ENCODE assay signal across 22 cellular contexts in the genomic region with DNA sequence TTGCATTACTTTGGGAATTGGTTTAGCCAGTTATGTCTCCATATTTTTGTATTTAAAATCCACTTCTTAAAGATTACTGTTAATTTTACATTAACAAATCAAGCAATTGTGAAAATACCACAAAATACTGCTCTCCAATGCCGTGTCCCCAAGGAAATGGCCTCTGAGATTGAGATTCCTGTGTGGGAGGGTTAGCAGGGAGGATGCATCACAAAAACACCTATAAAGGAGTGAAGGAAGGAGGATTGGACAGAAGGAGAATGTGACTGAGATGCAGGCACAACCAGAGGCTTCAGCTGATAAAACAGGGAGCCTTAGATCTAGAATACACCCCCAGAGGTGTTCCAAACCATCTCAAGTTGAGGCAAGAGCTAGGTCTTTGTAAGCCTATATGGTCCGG. TPM values are rescaled to one million over a fixed set of nuclear protein-coding genes. Genes with fewer than 3 reads are reported as not detected.
DNase-seq lines count a peak whose midpoint lies in the region; ATAC-seq, FAIRE-seq and TF ChIP-seq lines count a peak whose summit lies in the region.
"Had no signal": no experiment of that assay in that cellular context is flagged by ENCODE, and none has a peak within 500 bp of the region (broad histone marks: within the 10 kb centered on the region; RNA-seq: fewer than 3 reads in every experiment).

No MANE protein-coding gene starts in this region.

- H3K36me3 ChIP-seq in HAP-1 (replicated peaks) (no peaks in the 10 kb centered on the region), MM.1S (replicated peaks; ENCODE audit: insufficient read depth, low read length) (no peaks in the 10 kb centered on the region; the same call in 1 of the 2 replicates), iPS-18a (ENCODE audit: control insufficient read depth, low read depth, low read length) (no peaks in the 10 kb centered on the region)

- peak overlapping the region; percentile 85 for H3K4me2 ChIP-seq in MM.1S (ENCODE audit: low read depth, low read length)

- H3F3A ChIP-seq in MM.1S (ENCODE audit: insufficient read depth, low read length) = peaks cover 19% of the 10 kb centered on the region

- no peaks in the 10 kb centered on the region for H3K79me2 ChIP-seq in MM.1S (ENCODE audit: low read length)

- H2AFZ ChIP-seq in MM.1S (ENCODE audit: low read length) = peak overlapping the region; percentile 96

- H3K27me3 ChIP-seq in HAP-1 (ENCODE audit: low read depth) (peaks cover 10% of the 10 kb centered on the region), MM.1S (replicated peaks; ENCODE audit: insufficient read depth, low read length) (no peaks in the 10 kb centered on the region), iPS-18a (ENCODE audit: control insufficient read depth, insufficient read depth, low read length) (no peaks in the 10 kb centered on the region)

- no peaks in the 10 kb centered on the region for H3K4me1 Mint-ChIP-seq in activated T-helper 1 cell treated with anti-CD3 and anti-CD28 coated beads, Interleukin-12 subunit alpha, Interleukin-12 subunit beta, Interleukin-2, Interleukin-4 antibody, amounts not matched to agents 30 ng/mL and 10 ng/mL and 1 ng/mL, durations not matched to agents 14 hours and 24 hours and 36 hours (ENCODE audit: low read depth)

- no peaks in the 10 kb centered on the region for H3K9me3 Mint-ChIP-seq in activated T-helper 1 cell treated with anti-CD3 and anti-CD28 coated beads, Interleukin-12 subunit alpha, Interleukin-12 subunit beta, Interleukin-2, Interleukin-4 antibody, amounts not matched to agents 30 ng/mL and 10 ng/mL and 1 ng/mL, durations not matched to agents 14 hours and 24 hours and 36 hours
- H3K9me3 Mint-ChIP-seq: CD8-positive, alpha-beta T cell had no signal

- TF ChIP-seq CTCF in MM.1S (IDR thresholded peaks at IDR 0.05; ENCODE audit: low read length) = no peak

- FAIRE-seq in GM12892 (lab: Jason Lieb, UNC) = peak; percentile 46

- H3K4me3 ChIP-seq in HAP-1 (no peak overlapping the region), MM.1S (ENCODE audit: low read length) (peak overlapping the region; percentile 42; the same call in 1 of the 2 replicates), iPS-18a (ENCODE audit: low read length) (peak overlapping the region; percentile 13)

- no peaks in the 10 kb centered on the region for H3K36me3 Mint-ChIP-seq in activated T-helper 1 cell treated with anti-CD3 and anti-CD28 coated beads, Interleukin-12 subunit alpha, Interleukin-12 subunit beta, Interleukin-2, Interleukin-4 antibody, amounts not matched to agents 30 ng/mL and 10 ng/mL and 1 ng/mL, durations not matched to agents 14 hours and 24 hours and 36 hours (ENCODE audit: low read depth)
- H3K36me3 Mint-ChIP-seq: CD8-positive, alpha-beta T cell had no signal

- intact Hi-C loops in activated T-helper 1 cell treated with anti-CD3 and anti-CD28 coated beads, Interleukin-12 subunit alpha, Interleukin-12 subunit beta, Interleukin-2, Interleukin-4 antibody, amounts not matched to agents 30 ng/mL and 10 ng/mL and 1 ng/mL, durations not matched to agents 14 hours and 24 hours and 36 hours (cut with micrococcal nuclease) = no loop called here

- no peak overlapping the region for H3K4me3 Mint-ChIP-seq in activated T-helper 1 cell treated with anti-CD3 and anti-CD28 coated beads, Interleukin-12 subunit alpha, Interleukin-12 subunit beta, Interleukin-2, Interleukin-4 antibody, amounts not matched to agents 30 ng/mL and 10 ng/mL and 1 ng/mL, durations not matched to agents 14 hours and 24 hours and 36 hours
- H3K4me3 Mint-ChIP-seq: CD8-positive, alpha-beta T cell had no signal

- no peak overlapping the region for H3K27ac Mint-ChIP-seq in activated T-helper 1 cell treated with anti-CD3 and anti-CD28 coated beads, Interleukin-12 subunit alpha, Interleukin-12 subunit beta, Interleukin-2, Interleukin-4 antibody, amounts not matched to agents 30 ng/mL and 10 ng/mL and 1 ng/mL, durations not matched to agents 14 hours and 24 hours and 36 hours
- H3K27ac Mint-ChIP-seq: CD8-positive, alpha-beta T cell had no signal

- no peaks in the 10 kb centered on the region for H3K27me3 Mint-ChIP-seq in activated T-helper 1 cell treated with anti-CD3 and anti-CD28 coated beads, Interleukin-12 subunit alpha, Interleukin-12 subunit beta, Interleukin-2, Interleukin-4 antibody, amounts not matched to agents 30 ng/mL and 10 ng/mL and 1 ng/mL, durations not matched to agents 14 hours and 24 hours and 36 hours (ENCODE audit: insufficient read depth)

- H3K27ac ChIP-seq in MM.1S (ENCODE audit: low read length) (peak overlapping the region; percentile 85), iPS-18a (ENCODE audit: low read length) (peak overlapping the region; percentile 30)
- H3K27ac ChIP-seq: 22Rv1 had no signal

- H3K9me2 ChIP-seq in MM.1S (replicated peaks; ENCODE audit: insufficient read depth, low read length) = no peaks in the 10 kb centered on the region

- H3K9ac ChIP-seq in MM.1S (ENCODE audit: low read length) (peak overlapping the region; percentile 24; the same call in 1 of the 2 replicates), iPS-18a (ENCODE audit: low read length) (no peak overlapping the region)

- H4K20me1 ChIP-seq in MM.1S (ENCODE audit: insufficient read depth, low read length) = no peaks in the 10 kb centered on the region

- ATAC-seq in GM19324 (IDR thresholded peaks at IDR 0.05; ENCODE audit: low FRiP score, unreplicated experiment) = no peak
- ATAC-seq: CD8-positive, alpha-beta T cell had no signal

- in situ Hi-C loops in HAP-1 (cut with MboI; ENCODE audit: low sequenced_read_pairs) = no loop called here

- H3K4me1 ChIP-seq in HAP-1 = peaks cover 7% of the 10 kb centered on the region; the same call in 1 of the 2 replicates
- H3K4me1 ChIP-seq in MM.1S (ENCODE audit: low read length) = peaks cover 28% of the 10 kb centered on the region
- H3K4me1 ChIP-seq in iPS-18a (ENCODE audit: control insufficient read depth, low read depth, low read length) = peaks cover 30% of the 10 kb centered on the region

- H3K9me3 ChIP-seq in HAP-1 (no peaks in the 10 kb centered on the region), MM.1S (replicated peaks; ENCODE audit: insufficient read depth, low read length) (no peaks in the 10 kb centered on the region), iPS-18a (ENCODE audit: control insufficient read depth, low read depth, low read length) (no peaks in the 10 kb centered on the region)

- DNase-seq in GM12892 (ENCODE audit: insufficient read length) (no peak), HAP-1 (ENCODE audit: low spot score in 2 of 2) (peak; percentile 20 to 22), MM.1S (no peak), NCI-H187 treated with DMSO at 0.1 percent for 48 hours (lab: John Stamatoyannopoulos, UW) (no peak), AML-193 (lab: John Stamatoyannopoulos, UW) (no peak)
- DNase-seq in activated T-helper 1 cell treated with anti-CD3 and anti-CD28 coated beads, Interleukin-12 subunit alpha, Interleukin-12 subunit beta, Interleukin-2, Interleukin-4 antibody, amounts not matched to agents 30 ng/mL and 10 ng/mL and 1 ng/mL, durations not matched to agents 14 hours and 24 hours and 36 hours (ENCODE audit: low spot score) = no peak
- DNase-seq: CD8-positive, alpha-beta T cell; DMS79; IMR-90; Kasumi-1; NCI-H1105 treated with DMSO at 0.1 percent for 48 hours; NCI-H187; NCI-H345; NCI-H526 treated with DMSO at 0.1 percent for 48 hours; T-helper 2 cell had no signal

- TF ChIP-seq POLR2A in GM12892 (IDR thresholded peaks at IDR 0.05; ENCODE audit: low read depth, low read length) = no peak

RNA-seq across cellular contexts. Expression of gene NKAIN2, which starts 34.2 kb away (rescaled TPM):
- polyA plus RNA-seq in GM12892 (2012; ENCODE audit: missing spikeins) = not detected
- total RNA-seq in activated T-helper 1 cell treated with anti-CD3 and anti-CD28 coated beads, Interleukin-12 subunit alpha, Interleukin-12 subunit beta, Interleukin-2, Interleukin-4 antibody, amounts not matched to agents 30 ng/mL and 10 ng/mL and 1 ng/mL, durations not matched to agents 14 hours and 24 hours and 36 hours = not detected in 2 replicates
- total RNA-seq: CD8-positive, alpha-beta T cell; IMR-90; OCI-LY7; RPMI7951 had no signal
- polyA plus RNA-seq: AG04450, BJ, IMR-90 had no signal

Comparison
In these comparisons a context has a peak if more than half of its experiments do, and no peak if none do; other contexts are left out.
1. DNase-seq: peak in HAP-1 (2 of 2); none in GM12892 (single experiment), MM.1S (single experiment), activated T-helper 1 cell treated with anti-CD3 and anti-CD28 coated beads, Interleukin-12 subunit alpha, Interleukin-12 subunit beta, Interleukin-2, Interleukin-4 antibody, amounts not matched to agents 30 ng/mL and 10 ng/mL and 1 ng/mL, durations not matched to agents 14 hours and 24 hours and 36 hours (single experiment), NCI-H187 treated with DMSO at 0.1 percent for 48 hours (single experiment) and AML-193 (0 of 2).